Comparison of ENCODE assay signal across 8 cellular contexts in the genomic region with DNA sequence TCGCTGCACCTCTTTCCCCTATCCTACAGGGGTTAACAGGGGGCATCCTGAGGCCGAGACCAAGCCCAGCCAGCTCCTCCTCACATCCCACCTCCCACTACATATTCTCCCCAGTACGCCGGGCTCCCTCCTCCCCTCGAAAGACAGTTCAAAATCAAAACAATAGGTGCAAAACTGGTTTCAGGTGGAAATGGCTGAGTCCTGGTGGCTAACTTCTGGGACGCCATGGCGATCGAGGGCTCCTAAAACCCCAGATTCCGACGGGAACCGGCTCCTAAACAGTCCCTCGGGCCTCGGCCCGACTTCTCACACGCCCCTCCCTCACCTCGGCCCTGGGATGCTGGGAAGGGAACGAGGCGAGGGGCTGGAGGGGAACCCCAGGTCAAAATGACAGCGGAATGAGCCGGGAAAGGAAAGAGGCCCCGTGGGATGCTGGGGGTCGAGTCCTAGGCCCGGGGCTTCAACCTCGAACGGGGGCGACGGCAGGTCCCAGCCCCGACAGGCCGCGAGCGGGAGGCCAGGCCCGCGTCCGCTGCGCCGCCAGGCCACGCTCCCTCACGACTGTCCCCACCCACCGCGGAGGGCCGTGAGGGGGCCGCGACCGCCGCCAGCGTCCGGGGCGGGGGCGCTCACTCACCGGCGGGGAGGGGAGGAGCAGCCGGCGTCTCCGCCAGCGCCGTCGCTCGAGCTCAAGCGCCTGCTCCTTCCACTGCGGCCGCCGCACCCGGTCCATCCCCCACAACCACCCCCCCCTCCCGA. TPM values are rescaled to one million over a fixed set of nuclear protein-coding genes. Genes with fewer than 3 reads are reported as not detected.
DNase-seq lines count a peak whose midpoint lies in the region; ATAC-seq and TF ChIP-seq lines count a peak whose summit lies in the region.

No MANE protein-coding gene starts in this region.

- H3K36me3 ChIP-seq in CD4-positive, CD25-positive, alpha-beta regulatory T cell (ENCODE audit: control insufficient read depth, insufficient read depth, low read length) = no peaks in the 10 kb centered on the region
- H3K36me3 ChIP-seq in Peyer's patch (no peaks in the 10 kb centered on the region), trophoblast cell (ENCODE audit: control insufficient read depth in 1 of 2, insufficient read depth in 2 of 2, low read length in 2 of 2) (peaks cover 0 to 1% of the 10 kb centered on the region in 2 experiments)

- peak overlapping the region; percentile 87 for H2AFZ ChIP-seq in trophoblast cell (ENCODE audit: insufficient read depth, low read length, poor library complexity)

- H4K8ac ChIP-seq in trophoblast cell (ENCODE audit: low read depth, low read length) = peak overlapping the region; percentile 90

- peaks cover 32 to 51% (median 41%) of the 10 kb centered on the region in 4 donors for H3K4me1 Mint-ChIP-seq in CD4-positive, CD25-positive, alpha-beta regulatory T cell
- peaks cover 42% of the 10 kb centered on the region for H3K4me1 Mint-ChIP-seq in activated naive CD4-positive, alpha-beta T cell treated with anti-CD3 and anti-CD28 coated beads for 36 hours (ENCODE audit: low read depth)

- CTCF ChIA-PET in activated naive CD4-positive, alpha-beta T cell treated with anti-CD3 and anti-CD28 coated beads for 36 hours (lab: Charles Lee) = interaction anchor here (0.7 to 1.5 kb wide), 3 partner anchors 11 to 213 kb away, joined by 3 read pairs; no protein-coding TSS in a partner anchor

- peak overlapping the region; percentile 65 for H3K14ac ChIP-seq in trophoblast cell (ENCODE audit: low read length)

- H3K79me1 ChIP-seq in trophoblast cell (ENCODE audit: low read length) = peaks cover 11% of the 10 kb centered on the region

- peak; percentile 72 for ATAC-seq in CD4-positive, CD25-positive, alpha-beta regulatory T cell (ENCODE audit: low read depth in 2 of 2)
- ATAC-seq in GM19023 (IDR thresholded peaks at IDR 0.05; ENCODE audit: unreplicated experiment) (peak; percentile 79), HG03139 (IDR thresholded peaks at IDR 0.05; ENCODE audit: unreplicated experiment) (peak; percentile 50), Right ventricle myocardium inferior (peak; percentile 84)

- TF ChIP-seq POLR2A in Peyer's patch (IDR thresholded peaks at IDR 0.05) = peak in 1 of 2 donors; percentile 30

- peaks cover 38% of the 10 kb centered on the region for H3K4me1 ChIP-seq in CD4-positive, CD25-positive, alpha-beta regulatory T cell (ENCODE audit: control insufficient read depth, insufficient read depth, low read length, poor library complexity, severe bottlenecking)
- H3K4me1 ChIP-seq in Peyer's patch = peaks cover 0 to 45% (median 3%) of the 10 kb centered on the region in 4 donors
- H3K4me1 ChIP-seq in trophoblast cell (ENCODE audit: control insufficient read depth in 1 of 2, insufficient read depth in 2 of 2, low read length in 2 of 2) = peaks cover 2 to 3% of the 10 kb centered on the region in 2 experiments

- H3K4me3 Mint-ChIP-seq in CD4-positive, CD25-positive, alpha-beta regulatory T cell = peak overlapping the region; percentile 90 to 96 (median 96)
- H3K4me3 Mint-ChIP-seq in activated naive CD4-positive, alpha-beta T cell treated with anti-CD3 and anti-CD28 coated beads for 36 hours = peak overlapping the region; percentile 78

- intact Hi-C loops in activated naive CD4-positive, alpha-beta T cell treated with anti-CD3 and anti-CD28 coated beads for 36 hours (cut with micrococcal nuclease) = loop anchor here (1.0 to 5.0 kb wide), 6 partner anchors 42 to 1489 kb away; a partner anchor contains a TSS
- intact Hi-C loops in Right ventricle myocardium inferior (cut with DNase I) = no loop called here

- H3K27me3 ChIP-seq in CD4-positive, CD25-positive, alpha-beta regulatory T cell (ENCODE audit: control insufficient read depth, insufficient read depth, low read length) = no peaks in the 10 kb centered on the region
- H3K27me3 ChIP-seq in Peyer's patch (no peaks in the 10 kb centered on the region), trophoblast cell (ENCODE audit: insufficient read depth, low read length) (no peaks in the 10 kb centered on the region)

- H3K4ac ChIP-seq in trophoblast cell (ENCODE audit: low read depth, low read length) = peak overlapping the region; percentile 9

- DNase-seq in CD4-positive, CD25-positive, alpha-beta regulatory T cell = peak; percentile 74 to 82 (median 81)
- DNase-seq in Peyer's patch (peak in 2 of 3 donors; percentile 66 to 84), Right ventricle myocardium inferior (ENCODE audit: missing footprints) (peak; percentile 88), trophoblast cell (peak; percentile 50 to 70), ureter (ENCODE audit: low spot score) (peak; percentile 65)
- DNase-seq in activated naive CD4-positive, alpha-beta T cell treated with anti-CD3 and anti-CD28 coated beads for 36 hours = peak; percentile 24

- peak overlapping the region; percentile 93 for H2BK120ac ChIP-seq in trophoblast cell (ENCODE audit: insufficient read depth, low read length, poor library complexity)

- H2BK12ac ChIP-seq in trophoblast cell (ENCODE audit: low read length) = peak overlapping the region; percentile 10

- no peaks in the 10 kb centered on the region for H3K36me3 Mint-ChIP-seq in CD4-positive, CD25-positive, alpha-beta regulatory T cell
- peaks cover 2% of the 10 kb centered on the region for H3K36me3 Mint-ChIP-seq in activated naive CD4-positive, alpha-beta T cell treated with anti-CD3 and anti-CD28 coated beads for 36 hours (ENCODE audit: low read depth)

- peak overlapping the region; percentile 81 for H3K27ac ChIP-seq in CD4-positive, CD25-positive, alpha-beta regulatory T cell (ENCODE audit: insufficient read depth, low read length, poor library complexity, severe bottlenecking)
- H3K27ac ChIP-seq in Peyer's patch (peak overlapping the region; percentile 83 to 95 (median 92)), trophoblast cell (ENCODE audit: low read depth, low read length) (peak overlapping the region; percentile 75)

- peak overlapping the region; percentile 88 for H4K91ac ChIP-seq in trophoblast cell (ENCODE audit: low read depth, low read length)

- peak overlapping the region; percentile 94 for H3K9ac ChIP-seq in trophoblast cell (ENCODE audit: low read length)

- peak overlapping the region; percentile 14 for H2AK5ac ChIP-seq in trophoblast cell (ENCODE audit: low read length)

- peak overlapping the region; percentile 92 for H3K4me2 ChIP-seq in trophoblast cell (ENCODE audit: low read length)

- no peak overlapping the region for H3K23ac ChIP-seq in trophoblast cell (ENCODE audit: low read length)

- peak in 3 of 6 experiments; percentile 5 to 13 (median 11) for TF ChIP-seq CTCF in Peyer's patch (IDR thresholded peaks at IDR 0.05)

- H3K9me3 ChIP-seq in CD4-positive, CD25-positive, alpha-beta regulatory T cell (ENCODE audit: control insufficient read depth in 2 of 2, low read length in 2 of 2) = no peaks in the 10 kb centered on the region
- H3K9me3 ChIP-seq in Peyer's patch = no peaks in the 10 kb centered on the region
- no peaks in the 10 kb centered on the region for H3K9me3 ChIP-seq in trophoblast cell (ENCODE audit: insufficient read depth, low read depth, low read length)

- no peaks in the 10 kb centered on the region for H3K9me3 Mint-ChIP-seq in CD4-positive, CD25-positive, alpha-beta regulatory T cell
- H3K9me3 Mint-ChIP-seq in activated naive CD4-positive, alpha-beta T cell treated with anti-CD3 and anti-CD28 coated beads for 36 hours = no peaks in the 10 kb centered on the region

- H4K12ac ChIP-seq in trophoblast cell (ENCODE audit: low read depth, low read length) = peak overlapping the region; percentile 84

- H3K79me2 ChIP-seq in trophoblast cell (ENCODE audit: control insufficient read depth, insufficient read depth, low read length, poor library complexity) = peaks cover 10% of the 10 kb centered on the region

- H3K27me3 Mint-ChIP-seq in CD4-positive, CD25-positive, alpha-beta regulatory T cell = no peaks in the 10 kb centered on the region
- no peaks in the 10 kb centered on the region for H3K27me3 Mint-ChIP-seq in activated naive CD4-positive, alpha-beta T cell treated with anti-CD3 and anti-CD28 coated beads for 36 hours (ENCODE audit: low read depth)

- peak overlapping the region; percentile 77 for H3K4me3 ChIP-seq in CD4-positive, CD25-positive, alpha-beta regulatory T cell (ENCODE audit: low read depth, low read length)
- H3K4me3 ChIP-seq in Peyer's patch (peak overlapping the region; percentile 65 to 94 (median 88)), trophoblast cell (ENCODE audit: low read depth, low read length) (peak overlapping the region; percentile 75)

- peak overlapping the region; percentile 88 to 97 (median 95) for H3K27ac Mint-ChIP-seq in CD4-positive, CD25-positive, alpha-beta regulatory T cell
- peak overlapping the region; percentile 65 for H3K27ac Mint-ChIP-seq in activated naive CD4-positive, alpha-beta T cell treated with anti-CD3 and anti-CD28 coated beads for 36 hours

- peak overlapping the region; percentile 57 for H2BK5ac ChIP-seq in trophoblast cell (ENCODE audit: low read depth, low read length, poor library complexity)

- no CpG with 5 or more reads among the region's 64 CpGs for WGBS in trophoblast cell (ENCODE audit: extremely low coverage, insufficient coverage, insufficient read length)

- peak overlapping the region; percentile 15 for H3K18ac ChIP-seq in trophoblast cell (ENCODE audit: low read length)

RNA-seq across cellular contexts. Expression of a gene that starts 0.5 kb away (rescaled TPM):
- 29.2 TPM for total RNA-seq in CD4-positive, CD25-positive, alpha-beta regulatory T cell
- 1 to 10 TPM; 5.2 to 7.1 (median 6.0) TPM for polyA plus RNA-seq in CD4-positive, CD25-positive, alpha-beta regulatory T cell
- total RNA-seq in Peyer's patch (10 to 100 TPM; 12.9 to 33.1 (median 23.7) TPM), Right ventricle myocardium inferior (29.1 TPM), ureter (68.0 TPM)
- total RNA-seq in activated naive CD4-positive, alpha-beta T cell treated with anti-CD3 and anti-CD28 coated beads for 36 hours = 10 to 100 TPM; 13.6 to 14.3 TPM
- 24.2 and 27.7 TPM in 2 replicates for polyA plus RNA-seq in trophoblast cell (2013)

Comparison
In these comparisons a context has a peak if more than half of its experiments do, and no peak if none do; other contexts are left out.
1. Peak in every context shown above with its lines: DNase-seq, ATAC-seq, H3K4me3 ChIP-seq and H3K27ac ChIP-seq.
2. DNase-seq: peak in every context shown above with its lines; median percentile 88 in Right ventricle myocardium inferior; 81 in CD4-positive, CD25-positive, alpha-beta regulatory T cell; 75 in Peyer's patch; 65 in ureter; 60 in trophoblast cell; 24 in activated naive CD4-positive, alpha-beta T cell treated with anti-CD3 and anti-CD28 coated beads for 36 hours.